13 cellular contexts compared by ENCODE assay signal in genomic region chr3:158809642-158810041, GRCh38. TPM values are rescaled to one million over a fixed set of nuclear protein-coding genes. Genes with fewer than 3 reads are reported as not detected.
DNase-seq lines count a peak whose midpoint lies in the region; ATAC-seq, FAIRE-seq and TF ChIP-seq lines count a peak whose summit lies in the region.
"Had no signal": no experiment of that assay in that cellular context is flagged by ENCODE, and none has a peak within 500 bp of the region (broad histone marks: within the 10 kb centered on the region; RNA-seq: fewer than 3 reads in every experiment).

No MANE protein-coding gene starts in this region.

- H3K27me3 ChIP-seq in mucosa of rectum (ENCODE audit: control insufficient read depth in 2 of 2, insufficient read depth in 2 of 2, low read length in 2 of 2) (no peaks in the 10 kb centered on the region), WERI-Rb-1 (ENCODE audit: insufficient read depth, low read depth, severe bottlenecking) (no peaks in the 10 kb centered on the region)
- H3K27me3 ChIP-seq: suprapubic skin had no signal

- no peak overlapping the region for H3K4me3 Mint-ChIP-seq in activated naive CD8-positive, alpha-beta T cell treated with anti-CD3 and anti-CD28 coated beads for 36 hours
- H3K4me3 Mint-ChIP-seq: immature natural killer cell had no signal

- no peak for ATAC-seq in HG02571 (IDR thresholded peaks at IDR 0.05; ENCODE audit: unreplicated experiment)
- ATAC-seq in GM18909 (IDR thresholded peaks at IDR 0.05; ENCODE audit: poor library complexity, unreplicated experiment) = no peak

- H3K4me1 Mint-ChIP-seq in activated naive CD8-positive, alpha-beta T cell treated with anti-CD3 and anti-CD28 coated beads for 36 hours = peaks cover 13% of the 10 kb centered on the region

- no peaks in the 10 kb centered on the region for H3K4me1 ChIP-seq in mucosa of rectum (ENCODE audit: control insufficient read depth in 2 of 2, insufficient read depth in 2 of 2, low read length in 2 of 2)

- H3K9ac ChIP-seq in mucosa of rectum (ENCODE audit: low read depth in 1 of 2, low read length in 2 of 2) = no peak overlapping the region

- H3K27ac ChIP-seq in mucosa of rectum (ENCODE audit: low read depth in 2 of 2, low read length in 2 of 2) (peak overlapping the region; percentile 14 to 33), WERI-Rb-1 (no peak overlapping the region)
- H3K27ac ChIP-seq: suprapubic skin had no signal

- H3K27me3 Mint-ChIP-seq in activated naive CD8-positive, alpha-beta T cell treated with anti-CD3 and anti-CD28 coated beads for 36 hours = no peaks in the 10 kb centered on the region

- TF ChIP-seq POLR2A in H54 (IDR thresholded peaks at IDR 0.05; ENCODE audit: low read depth, low read length) = no peak

- DNase-seq in H54 (ENCODE audit: insufficient read length, low spot score) (no peak), MV-4-11 (lab: John Stamatoyannopoulos, UW) (peak; percentile 88), WERI-Rb-1 (no peak), GM19238 (ENCODE audit: insufficient read length, low spot score) (no peak)
- DNase-seq in activated naive CD8-positive, alpha-beta T cell treated with anti-CD3 and anti-CD28 coated beads for 36 hours = no peak
- DNase-seq: central memory CD4-positive, alpha-beta T cell; DMS153; immature natural killer cell; stimulated activated CD4-positive, alpha-beta T cell treated with anti-CD3 and anti-CD28 coated beads, Interleukin-4, amount 100 ng/mL, for 24 hours had no signal

- peaks cover 24% of the 10 kb centered on the region for H3K36me3 Mint-ChIP-seq in activated naive CD8-positive, alpha-beta T cell treated with anti-CD3 and anti-CD28 coated beads for 36 hours

- no peaks in the 10 kb centered on the region for H3K9me3 ChIP-seq in mucosa of rectum (ENCODE audit: control insufficient read depth in 2 of 2, low read length in 2 of 2)
- H3K9me3 ChIP-seq in WERI-Rb-1 (ENCODE audit: severe bottlenecking) = no peaks in the 10 kb centered on the region
- H3K9me3 ChIP-seq: suprapubic skin had no signal

- FAIRE-seq in H54 (lab: Jason Lieb, UNC) = peak; percentile 55

- TF ChIP-seq CTCF in WERI-Rb-1 (IDR thresholded peaks at IDR 0.05; ENCODE audit: low read depth, low read length) = no peak

- peak overlapping the region; percentile 43 for H3K27ac Mint-ChIP-seq in activated naive CD8-positive, alpha-beta T cell treated with anti-CD3 and anti-CD28 coated beads for 36 hours

- H3K36me3 ChIP-seq in mucosa of rectum (ENCODE audit: control insufficient read depth in 2 of 2, insufficient read depth in 2 of 2, low read length in 2 of 2) (peaks cover 59 to 62% of the 10 kb centered on the region in 2 donors), WERI-Rb-1 (peaks cover 10% of the 10 kb centered on the region)

- H3K4me3 ChIP-seq in mucosa of rectum (ENCODE audit: low read length in 2 of 2) (no peak overlapping the region), WERI-Rb-1 (ENCODE audit: low read depth, low read length) (no peak overlapping the region)
- H3K4me3 ChIP-seq: suprapubic skin had no signal

- H3K9me3 Mint-ChIP-seq in activated naive CD8-positive, alpha-beta T cell treated with anti-CD3 and anti-CD28 coated beads for 36 hours = no peaks in the 10 kb centered on the region
- H3K9me3 Mint-ChIP-seq: immature natural killer cell had no signal

RNA-seq across cellular contexts. Expression of gene MFSD1, which starts 7.8 kb away (rescaled TPM):
- 10 to 100 TPM; 17.0 to 18.5 TPM for total RNA-seq in activated naive CD8-positive, alpha-beta T cell treated with anti-CD3 and anti-CD28 coated beads for 36 hours
